In the genomic region with DNA sequence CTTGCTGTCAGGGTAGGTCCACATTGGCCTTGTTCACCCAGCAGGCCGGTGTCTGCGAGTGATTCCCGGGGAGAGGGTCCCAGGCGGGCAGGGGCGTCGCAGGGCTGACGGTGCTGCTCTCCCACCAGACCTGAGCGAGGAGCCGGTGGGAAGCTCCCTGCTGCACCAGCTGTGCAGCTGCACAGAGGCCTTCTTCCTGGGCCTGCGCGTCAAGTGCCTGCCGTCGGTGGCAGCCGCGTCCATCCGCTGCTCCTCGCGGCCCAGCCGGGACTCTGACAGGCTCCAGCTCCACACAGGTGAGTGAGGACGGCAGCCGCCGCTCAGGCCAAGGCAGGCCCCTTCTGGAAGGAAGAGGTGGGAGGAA, we compare ENCODE assay signal across 17 cellular contexts. TPM values are rescaled to one million over a fixed set of nuclear protein-coding genes. Genes with fewer than 3 reads are reported as not detected.
DNase-seq lines count a peak whose midpoint lies in the region; ATAC-seq, FAIRE-seq and TF ChIP-seq lines count a peak whose summit lies in the region.
"Had no signal": no experiment of that assay in that cellular context is flagged by ENCODE, and none has a peak within 500 bp of the region (broad histone marks: within the 10 kb centered on the region; RNA-seq: fewer than 3 reads in every experiment).

No MANE protein-coding gene starts in this region.

- H3K9me3 Mint-ChIP-seq in activated CD8-positive, alpha-beta memory T cell treated with anti-CD3 and anti-CD28 coated beads, Interleukin-2, amount 10 ng/mL, durations not matched to agents 7 days and 5 days (ENCODE audit: low read depth) = no peaks in the 10 kb centered on the region
- H3K9me3 Mint-ChIP-seq in stimulated activated effector memory CD8-positive, alpha-beta T cell treated with anti-CD3 and anti-CD28 coated beads, Interleukin-12 subunit alpha, Interleukin-12 subunit beta, amount 100 ng/mL, for 72 hours = no peaks in the 10 kb centered on the region
- H3K9me3 Mint-ChIP-seq: CD4-positive, alpha-beta memory T cell; HFFc6 had no signal

- peaks cover 25% of the 10 kb centered on the region for H3K4me1 Mint-ChIP-seq in activated CD8-positive, alpha-beta memory T cell treated with anti-CD3 and anti-CD28 coated beads, Interleukin-2, amount 10 ng/mL, durations not matched to agents 7 days and 5 days
- peaks cover 32% of the 10 kb centered on the region for H3K4me1 Mint-ChIP-seq in stimulated activated effector memory CD8-positive, alpha-beta T cell treated with anti-CD3 and anti-CD28 coated beads, Interleukin-12 subunit alpha, Interleukin-12 subunit beta, amount 100 ng/mL, for 72 hours

- TF ChIP-seq CTCF in D721Med (IDR thresholded peaks at IDR 0.05; ENCODE audit: insufficient read depth, missing control alignments) = no peak

- H2BK120ac ChIP-seq in mesenchymal stem cell (ENCODE audit: low read depth, low read length) = no peak overlapping the region

- H3K27ac Mint-ChIP-seq in activated CD8-positive, alpha-beta memory T cell treated with anti-CD3 and anti-CD28 coated beads, Interleukin-2, amount 10 ng/mL, durations not matched to agents 7 days and 5 days = peak overlapping the region; percentile 31
- H3K27ac Mint-ChIP-seq in stimulated activated effector memory CD8-positive, alpha-beta T cell treated with anti-CD3 and anti-CD28 coated beads, Interleukin-12 subunit alpha, Interleukin-12 subunit beta, amount 100 ng/mL, for 72 hours = no peak overlapping the region
- H3K27ac Mint-ChIP-seq: HFFc6 had no signal

- H2AK5ac ChIP-seq in mesenchymal stem cell (ENCODE audit: low read length, severe bottlenecking) = no peak overlapping the region

- no peak overlapping the region for H3K18ac ChIP-seq in mesenchymal stem cell (ENCODE audit: low read depth in 1 of 2, low read length in 2 of 2)

- H3K27ac ChIP-seq in angular gyrus (ENCODE audit: low read depth, low read length) (peak overlapping the region; percentile 95), mesenchymal stem cell (ENCODE audit: low read length, poor library complexity, severe bottlenecking) (no peak overlapping the region)
- H3K27ac ChIP-seq: GM23248, RWPE1 had no signal

- peaks cover 48% of the 10 kb centered on the region for H3K27me3 Mint-ChIP-seq in activated CD8-positive, alpha-beta memory T cell treated with anti-CD3 and anti-CD28 coated beads, Interleukin-2, amount 10 ng/mL, durations not matched to agents 7 days and 5 days
- H3K27me3 Mint-ChIP-seq: CD4-positive, alpha-beta memory T cell had no signal

- no peak overlapping the region for H3K4ac ChIP-seq in mesenchymal stem cell (ENCODE audit: low read depth in 1 of 2, low read length in 2 of 2)

- H2BK12ac ChIP-seq in mesenchymal stem cell (ENCODE audit: low read length in 2 of 2) = no peak overlapping the region

- no peaks in the 10 kb centered on the region for H3K36me3 Mint-ChIP-seq in activated CD8-positive, alpha-beta memory T cell treated with anti-CD3 and anti-CD28 coated beads, Interleukin-2, amount 10 ng/mL, durations not matched to agents 7 days and 5 days
- H3K36me3 Mint-ChIP-seq in stimulated activated effector memory CD8-positive, alpha-beta T cell treated with anti-CD3 and anti-CD28 coated beads, Interleukin-12 subunit alpha, Interleukin-12 subunit beta, amount 100 ng/mL, for 72 hours = peaks cover 16% of the 10 kb centered on the region
- H3K36me3 Mint-ChIP-seq: CD4-positive, alpha-beta memory T cell had no signal

- no peak for ATAC-seq in activated CD8-positive, alpha-beta memory T cell treated with anti-CD3 and anti-CD28 coated beads, Interleukin-2, amount 10 ng/mL, durations not matched to agents 7 days and 5 days
- ATAC-seq in GM18502 (IDR thresholded peaks at IDR 0.05; ENCODE audit: poor library complexity, unreplicated experiment) = no peak
- ATAC-seq in stimulated activated effector memory CD8-positive, alpha-beta T cell treated with anti-CD3 and anti-CD28 coated beads, Interleukin-12 subunit alpha, Interleukin-12 subunit beta, amount 100 ng/mL, for 72 hours = no peak

- no peak overlapping the region for H3K14ac ChIP-seq in mesenchymal stem cell (ENCODE audit: low read length in 2 of 2)

- no peak for DNase-seq in activated CD8-positive, alpha-beta memory T cell treated with anti-CD3 and anti-CD28 coated beads, Interleukin-2, amount 10 ng/mL, durations not matched to agents 7 days and 5 days
- DNase-seq in activated CD8-positive, alpha-beta memory T cell treated with anti-CD3 and anti-CD28 coated beads, Interleukin-2, amount 50 U/mL, for 48 hours = no peak
- no peak for DNase-seq in mesenchymal stem cell
- no peak for DNase-seq in HPDE6-E6E7 (ENCODE audit: extremely low spot score)
- DNase-seq in stimulated activated effector memory CD8-positive, alpha-beta T cell treated with anti-CD3 and anti-CD28 coated beads, Interleukin-12 subunit alpha, Interleukin-12 subunit beta, amount 100 ng/mL, for 72 hours (ENCODE audit: low spot score in 2 of 2) = no peak
- no peak for DNase-seq in D721Med (ENCODE audit: insufficient read length, low spot score)
- DNase-seq: CD4-positive, alpha-beta memory T cell; GF-D8; GM23248; HFFc6; NCI-H1930; NCI-H524 treated with DMSO at 0.1 percent for 48 hours; NK-92 treated with Interleukin-12 subunit alpha and Interleukin-12 subunit beta, amount 100 ng/mL, for 24 hours had no signal

- CTCF ChIA-PET in activated CD8-positive, alpha-beta memory T cell treated with anti-CD3 and anti-CD28 coated beads, Interleukin-2, amount 10 ng/mL, durations not matched to agents 7 days and 5 days (lab: Charles Lee) = interaction anchor here (0.9 to 1.9 kb wide), 3 partner anchors 8 to 32 kb away, joined by 3 to 12 read pairs (median 6); no protein-coding TSS in a partner anchor

- no peak overlapping the region for H4K91ac ChIP-seq in mesenchymal stem cell (ENCODE audit: low read length)

- no peak overlapping the region for H2BK5ac ChIP-seq in mesenchymal stem cell (ENCODE audit: low read depth, low read length, poor library complexity, severe bottlenecking)

- no peak overlapping the region for H2AFZ ChIP-seq in mesenchymal stem cell (ENCODE audit: low read depth, low read length)
- H2AFZ ChIP-seq: GM23248 had no signal

- peak overlapping the region; percentile 26 for H3K9ac ChIP-seq in mesenchymal stem cell (ENCODE audit: low read length)

- H2BK15ac ChIP-seq in mesenchymal stem cell (ENCODE audit: low read depth, poor library complexity, severe bottlenecking) = no peak overlapping the region

- peaks cover 10 to 21% of the 10 kb centered on the region in 2 experiments for H3K27me3 ChIP-seq in mesenchymal stem cell (ENCODE audit: control insufficient read depth in 1 of 2, insufficient read depth in 1 of 2, low read length in 2 of 2)

- H3K4me3 Mint-ChIP-seq in activated CD8-positive, alpha-beta memory T cell treated with anti-CD3 and anti-CD28 coated beads, Interleukin-2, amount 10 ng/mL, durations not matched to agents 7 days and 5 days = no peak overlapping the region
- H3K4me3 Mint-ChIP-seq in stimulated activated effector memory CD8-positive, alpha-beta T cell treated with anti-CD3 and anti-CD28 coated beads, Interleukin-12 subunit alpha, Interleukin-12 subunit beta, amount 100 ng/mL, for 72 hours = no peak overlapping the region
- H3K4me3 Mint-ChIP-seq: HFFc6 had no signal

- no peaks in the 10 kb centered on the region for H3K79me1 ChIP-seq in mesenchymal stem cell (replicated peaks; ENCODE audit: low read length, poor library complexity, severe bottlenecking)

- H3K9me3 ChIP-seq in mesenchymal stem cell (ENCODE audit: control insufficient read depth, low read length) = no peaks in the 10 kb centered on the region

- H3K4me1 ChIP-seq in mesenchymal stem cell (ENCODE audit: control insufficient read depth, insufficient read depth, low read depth, low read length) = no peaks in the 10 kb centered on the region

- 96% methylated on average over 22 of the region's 22 CpGs for WGBS in mesenchymal stem cell

- H3K4me3 ChIP-seq in mesenchymal stem cell (ENCODE audit: insufficient read depth in 1 of 2, low read depth in 1 of 2, low read length in 2 of 2) = no peak overlapping the region
- H3K4me3 ChIP-seq: GM23248 had no signal

- H4K8ac ChIP-seq in mesenchymal stem cell (ENCODE audit: low read length) = no peak overlapping the region

- H3K4me2 ChIP-seq in mesenchymal stem cell (ENCODE audit: low read length, poor library complexity, severe bottlenecking) = no peak overlapping the region

- no peak for FAIRE-seq in D721Med (lab: Jason Lieb, UNC)

- peaks cover 0 to 12% of the 10 kb centered on the region in 2 experiments for H3K36me3 ChIP-seq in mesenchymal stem cell (ENCODE audit: control insufficient read depth in 1 of 2, insufficient read depth in 2 of 2, low read depth in 1 of 2, low read length in 2 of 2)

- no peak overlapping the region for H3K23ac ChIP-seq in mesenchymal stem cell (ENCODE audit: low read length in 2 of 2)

RNA-seq across cellular contexts. Expression of gene AMZ1, which starts 14.6 kb away (rescaled TPM):
- total RNA-seq in activated CD8-positive, alpha-beta memory T cell treated with anti-CD3 and anti-CD28 coated beads, Interleukin-2, amount 10 ng/mL, durations not matched to agents 7 days and 5 days = under 1 TPM; 0.29 to 0.40 TPM
- 0.06 TPM for polyA plus RNA-seq in mesenchymal stem cell (2013, experiment 1 of 2)
- 0.07 TPM for polyA plus RNA-seq in mesenchymal stem cell (2013, experiment 2 of 2)
- total RNA-seq: A673 had no signal
